ENCODE assay signal across 9 cellular contexts in the genomic region with DNA sequence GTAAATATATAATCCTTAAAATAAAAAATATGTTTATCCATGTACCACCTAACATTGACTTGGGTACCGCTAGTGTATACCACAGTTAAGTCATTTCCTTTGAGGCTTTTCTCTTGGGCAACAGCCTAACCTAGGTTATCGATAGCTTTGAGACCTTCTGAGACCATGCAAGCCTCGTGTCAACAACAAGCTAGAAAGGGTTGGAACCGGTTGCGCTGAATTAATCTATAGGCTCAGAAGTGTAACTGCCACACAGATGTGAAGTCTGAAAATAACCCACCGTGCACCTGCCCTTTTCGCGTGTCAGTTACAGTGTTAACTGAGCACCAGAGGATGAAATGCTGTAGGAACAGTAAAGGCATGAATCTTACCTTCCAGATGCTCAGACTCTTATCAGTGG. TPM values are rescaled to one million over a fixed set of nuclear protein-coding genes. Genes with fewer than 3 reads are reported as not detected.
DNase-seq lines count a peak whose midpoint lies in the region; ATAC-seq and TF ChIP-seq lines count a peak whose summit lies in the region.
"Had no signal": no experiment of that assay in that cellular context is flagged by ENCODE, and none has a peak within 500 bp of the region (broad histone marks: within the 10 kb centered on the region; RNA-seq: fewer than 3 reads in every experiment).

No MANE protein-coding gene starts in this region.

- no peak for TF ChIP-seq POLR2A in esophagus muscularis mucosa (IDR thresholded peaks at IDR 0.05; ENCODE audit: low read depth)

- 90% methylated on average over 8 of the region's 8 CpGs for WGBS in esophagus muscularis mucosa

- intact Hi-C loops in esophagus muscularis mucosa (cut with DNase I), result no loop called here

- ATAC-seq in HG02852 (IDR thresholded peaks at IDR 0.05; ENCODE audit: unreplicated experiment), result peak; percentile 64

- no peak overlapping the region for H2AFZ ChIP-seq in osteoblast (ENCODE audit: low read length)

- no peak overlapping the region for H3K4me2 ChIP-seq in osteoblast (ENCODE audit: insufficient read depth, low read length)

- H3K9me3 ChIP-seq in osteoblast (ENCODE audit: low read depth, low read length) (no peaks in the 10 kb centered on the region), esophagus muscularis mucosa (no peaks in the 10 kb centered on the region)

- TF ChIP-seq EP300 in esophagus muscularis mucosa (IDR thresholded peaks at IDR 0.05), result no peak

- H3K27ac ChIP-seq in osteoblast (ENCODE audit: low read depth, low read length) (no peak overlapping the region), esophagus muscularis mucosa (replicated peaks in 1 of 4) (no peak overlapping the region)

- no peak for TF ChIP-seq CTCF in osteoblast (IDR thresholded peaks at IDR 0.05; ENCODE audit: extremely low read depth, low read depth, low read length)
- TF ChIP-seq CTCF in esophagus muscularis mucosa (IDR thresholded peaks at IDR 0.05), result no peak

- peaks cover 38% of the 10 kb centered on the region for H3K79me2 ChIP-seq in osteoblast (ENCODE audit: insufficient read depth, low read length)

- no peaks in the 10 kb centered on the region for H4K20me1 ChIP-seq in osteoblast (ENCODE audit: insufficient read depth, low read length)

- H3K4me1 ChIP-seq in osteoblast (ENCODE audit: insufficient read depth, low read length) (peaks cover 31% of the 10 kb centered on the region), esophagus muscularis mucosa (peaks cover 16 to 27% (median 26%) of the 10 kb centered on the region in 4 donors)

- no peaks in the 10 kb centered on the region for H3K27me3 ChIP-seq in osteoblast (ENCODE audit: insufficient read depth, low read length)
- no peaks in the 10 kb centered on the region for H3K27me3 ChIP-seq in esophagus muscularis mucosa

- H3K4me3 ChIP-seq in osteoblast (ENCODE audit: insufficient read depth, low read length) (no peak overlapping the region), esophagus muscularis mucosa (no peak overlapping the region)

- H3K36me3 ChIP-seq in osteoblast (ENCODE audit: insufficient read depth, low read length) (peaks cover 4% of the 10 kb centered on the region), esophagus muscularis mucosa (no peaks in the 10 kb centered on the region)

- DNase-seq in activated CD4-positive, alpha-beta T cell treated with anti-CD3 and anti-CD28 coated beads, Interleukin-2, amount 50 U/mL, for 1 hour, result peak; percentile 8
- no peak for DNase-seq in activated CD4-positive, alpha-beta T cell treated with anti-CD3 and anti-CD28 coated beads, Interleukin-2, amount 50 U/mL, for 48 hours
- DNase-seq in NOMO-1 treated with DMSO at 0.1 percent for 48 hours (lab: John Stamatoyannopoulos, UW; ENCODE audit: unreplicated experiment) (peak; percentile 76), osteoblast (ENCODE audit: insufficient read length, low spot score, missing footprints) (peak; percentile 18), esophagus muscularis mucosa (ENCODE audit: extremely low spot score) (no peak), KG1 (lab: John Stamatoyannopoulos, UW) (no peak), epidermal melanocyte (ENCODE audit: insufficient read length, low spot score) (no peak)
- DNase-seq: endodermal cell had no signal

RNA-seq across cellular contexts. Expression of gene ARID5B, which starts 59.8 kb away (rescaled TPM):
- total RNA-seq in osteoblast (88.4 and 94.1 TPM in 2 replicates), esophagus muscularis mucosa (100 to 1,000 TPM in 1 of 4 donors, 10 to 100 TPM in 3; 33.6 to 150 (median 64.9) TPM)

Comparison
In these comparisons a context has a peak if more than half of its experiments do, and no peak if none do; other contexts are left out.
1. DNase-seq: peak in activated CD4-positive, alpha-beta T cell treated with anti-CD3 and anti-CD28 coated beads, Interleukin-2, amount 50 U/mL, for 1 hour (single experiment), NOMO-1 treated with DMSO at 0.1 percent for 48 hours (single experiment) and osteoblast (single experiment); none in activated CD4-positive, alpha-beta T cell treated with anti-CD3 and anti-CD28 coated beads, Interleukin-2, amount 50 U/mL, for 48 hours (0 of 2), esophagus muscularis mucosa (single experiment), KG1 (single experiment) and epidermal melanocyte (single experiment).